Comparison of ENCODE assay signal across 9 cellular contexts in genomic region chr11:10806206-10806605, GRCh38. TPM values are rescaled to one million over a fixed set of nuclear protein-coding genes. Genes with fewer than 3 reads are reported as not detected.
DNase-seq lines count a peak whose midpoint lies in the region; ATAC-seq and TF ChIP-seq lines count a peak whose summit lies in the region.
"Had no signal": no experiment of that assay in that cellular context is flagged by ENCODE, and none has a peak within 500 bp of the region (broad histone marks: within the 10 kb centered on the region; RNA-seq: fewer than 3 reads in every experiment).

No MANE protein-coding gene starts in this region.

- no peak for TF ChIP-seq POLR2A in spleen (IDR thresholded peaks at IDR 0.05)

- H3K4me1 Mint-ChIP-seq in activated CD4-positive, alpha-beta T cell treated with anti-CD3 and anti-CD28 coated beads, Interleukin-2, amount 10 ng/mL, durations not matched to agents 7 days and 5 days, result peaks cover 65% of the 10 kb centered on the region
- peaks cover 51% of the 10 kb centered on the region for H3K4me1 Mint-ChIP-seq in activated B cell treated with CpG ODN at 0.5 μM for 24 hours

- H3K9me3 Mint-ChIP-seq in activated CD4-positive, alpha-beta T cell treated with anti-CD3 and anti-CD28 coated beads, Interleukin-2, amount 10 ng/mL, durations not matched to agents 7 days and 5 days, result no peaks in the 10 kb centered on the region
- H3K9me3 Mint-ChIP-seq in activated B cell treated with CpG ODN at 0.5 μM for 24 hours, result no peaks in the 10 kb centered on the region

- intact Hi-C loops in activated B cell treated with CpG ODN at 0.5 μM for 24 hours (cut with micrococcal nuclease) (no loop called here), spleen (cut with DNase I; ENCODE audit: low total_unique reads) (loop anchor here (5.0 to 10.0 kb wide), 2 partner anchors 46 to 51 kb away; partner anchors contain the start of gene CTR9)

- H3K4me1 ChIP-seq in spleen, result peaks cover 40 to 81% (median 60%) of the 10 kb centered on the region in 6 donors

- POLR2A ChIA-PET in activated CD4-positive, alpha-beta T cell treated with anti-CD3 and anti-CD28 coated beads, Interleukin-2, amount 10 ng/mL, durations not matched to agents 7 days and 5 days (lab: Charles Lee), result no interaction called here
- POLR2A ChIA-PET in activated B cell treated with CpG ODN at 0.5 μM for 24 hours (lab: Charles Lee), result interaction anchor here (1.4 to 11.3 kb wide), 2 partner anchors 19 to 47 kb away, joined by 3 to 470 read pairs; partner anchors contain the start of gene ZBED5

- peak overlapping the region; percentile 100 for H3K27ac Mint-ChIP-seq in activated CD4-positive, alpha-beta T cell treated with anti-CD3 and anti-CD28 coated beads, Interleukin-2, amount 10 ng/mL, durations not matched to agents 7 days and 5 days
- H3K27ac Mint-ChIP-seq in activated B cell treated with CpG ODN at 0.5 μM for 24 hours, result peak overlapping the region; percentile 99

- DNase-seq in activated CD4-positive, alpha-beta T cell treated with anti-CD3 and anti-CD28 coated beads, Interleukin-2, amount 10 ng/mL, durations not matched to agents 7 days and 5 days, result no peak
- DNase-seq in activated CD4-positive, alpha-beta T cell treated with anti-CD3 and anti-CD28 coated beads for 48 hours, result no peak
- no peak for DNase-seq in activated B cell treated with CpG ODN at 0.5 μM for 24 hours
- DNase-seq in foreskin fibroblast, result no peak
- DNase-seq in spleen, result no peak
- DNase-seq in 8988T, result no peak
- DNase-seq: NCI-H187 treated with DMSO at 0.1 percent for 48 hours had no signal

- H3K36me3 Mint-ChIP-seq in activated CD4-positive, alpha-beta T cell treated with anti-CD3 and anti-CD28 coated beads, Interleukin-2, amount 10 ng/mL, durations not matched to agents 7 days and 5 days (ENCODE audit: low read depth), result peaks cover 67% of the 10 kb centered on the region
- H3K36me3 Mint-ChIP-seq in activated B cell treated with CpG ODN at 0.5 μM for 24 hours (ENCODE audit: low read depth), result peaks cover 72% of the 10 kb centered on the region

- H3K9me3 ChIP-seq in spleen, result no peaks in the 10 kb centered on the region

- H3K36me3 ChIP-seq in spleen, result peaks cover 12 to 61% (median 58%) of the 10 kb centered on the region in 6 donors

- TF ChIP-seq CTCF in activated B cell treated with CpG ODN at 0.5 μM for 24 hours (IDR thresholded peaks at IDR 0.05) (no peak), foreskin fibroblast (IDR thresholded peaks at IDR 0.05; ENCODE audit: low read depth, low read length) (no peak), spleen (IDR thresholded peaks at IDR 0.05 in 8 of 11, conservative IDR thresholded peaks at IDR 0.05 in 3 of 11) (no peak)

- H3K27ac ChIP-seq in spleen, result peak overlapping the region in 4 of 8 donors; percentile 9 to 100 (median 100)

- peak overlapping the region; percentile 95 for H3K4me3 Mint-ChIP-seq in activated CD4-positive, alpha-beta T cell treated with anti-CD3 and anti-CD28 coated beads, Interleukin-2, amount 10 ng/mL, durations not matched to agents 7 days and 5 days
- H3K4me3 Mint-ChIP-seq in activated B cell treated with CpG ODN at 0.5 μM for 24 hours, result peak overlapping the region; percentile 97

- H3K4me3 ChIP-seq in foreskin fibroblast (ENCODE audit: low read depth in 1 of 2, low read length in 2 of 2) (peak overlapping the region; percentile 96), spleen (peak overlapping the region in 6 of 8 donors; percentile 81 to 98 (median 91))

- CTCF ChIA-PET in activated CD4-positive, alpha-beta T cell treated with anti-CD3 and anti-CD28 coated beads, Interleukin-2, amount 10 ng/mL, durations not matched to agents 7 days and 5 days (lab: Charles Lee), result interaction anchor here (1.1 kb wide), 1 partner anchor 13 kb away, joined by 3 read pairs; no protein-coding TSS in a partner anchor
- CTCF ChIA-PET in activated B cell treated with CpG ODN at 0.5 μM for 24 hours (lab: Charles Lee), result no interaction called here

- H3K27me3 Mint-ChIP-seq in activated CD4-positive, alpha-beta T cell treated with anti-CD3 and anti-CD28 coated beads, Interleukin-2, amount 10 ng/mL, durations not matched to agents 7 days and 5 days, result no peaks in the 10 kb centered on the region
- H3K27me3 Mint-ChIP-seq in activated B cell treated with CpG ODN at 0.5 μM for 24 hours, result no peaks in the 10 kb centered on the region

- ATAC-seq in activated B cell treated with CpG ODN at 0.5 μM for 24 hours (ENCODE audit: low read depth) (no peak), esophagus mucosa (no peak), GM18498 (IDR thresholded peaks at IDR 0.05; ENCODE audit: unreplicated experiment) (no peak)

- no peaks in the 10 kb centered on the region for H3K27me3 ChIP-seq in spleen (replicated peaks in 1 of 7)

- whole genome bisulfite sequencing in spleen, 5 donors, result 82 to 87% (median 83%) methylated on average over 4 of the region's 4 CpGs

RNA-seq across cellular contexts. Expression of gene EIF4G2, which starts 2.5 kb away (rescaled TPM):
- total RNA-seq in activated CD4-positive, alpha-beta T cell treated with anti-CD3 and anti-CD28 coated beads, Interleukin-2, amount 10 ng/mL, durations not matched to agents 7 days and 5 days, result 100 to 1,000 TPM; 650 to 817 TPM
- total RNA-seq in activated B cell treated with CpG ODN at 0.5 μM for 24 hours, result 675 and 769 TPM in 2 replicates
- 100 to 1,000 TPM; 444 to 712 (median 622) TPM for total RNA-seq in spleen
- 100 to 1,000 TPM; 178 to 264 (median 218) TPM for polyA plus RNA-seq in spleen
- total RNA-seq in esophagus mucosa, result 1,012 TPM

RNA-seq across cellular contexts. Expression of gene ZBED5, which starts 51.6 kb away (rescaled TPM):
- total RNA-seq in activated CD4-positive, alpha-beta T cell treated with anti-CD3 and anti-CD28 coated beads, Interleukin-2, amount 10 ng/mL, durations not matched to agents 7 days and 5 days, result 10 to 100 TPM; 57.1 to 57.5 TPM
- total RNA-seq in activated B cell treated with CpG ODN at 0.5 μM for 24 hours (111 and 116 TPM in 2 replicates), spleen (10 to 100 TPM; 54.8 to 83.8 (median 66.9) TPM), esophagus mucosa (16.5 TPM)
- 10 to 100 TPM; 43.5 to 70.1 (median 46.7) TPM for polyA plus RNA-seq in spleen

RNA-seq across cellular contexts. Expression of gene CTR9, which starts 55.2 kb away (rescaled TPM):
- 10 to 100 TPM; 45.3 to 47.0 TPM for total RNA-seq in activated CD4-positive, alpha-beta T cell treated with anti-CD3 and anti-CD28 coated beads, Interleukin-2, amount 10 ng/mL, durations not matched to agents 7 days and 5 days
- total RNA-seq in activated B cell treated with CpG ODN at 0.5 μM for 24 hours (50.6 and 52.8 TPM in 2 replicates), spleen (10 to 100 TPM; 31.1 to 44.4 (median 36.0) TPM), esophagus mucosa (23.4 TPM)
- 10 to 100 TPM; 13.8 to 17.6 (median 14.0) TPM for polyA plus RNA-seq in spleen
